In genomic region chr7:132732466-132732865, GRCh38 we compare ENCODE assay signal across 25 cellular contexts.
"Had no signal": no experiment of that assay in that cellular context is flagged by ENCODE, and none has a peak within 500 bp of the region (broad histone marks: within the 10 kb centered on the region; RNA-seq: fewer than 3 reads in every experiment).

No MANE protein-coding gene starts in this region.

- H3K27me3 ChIP-seq: body of pancreas, esophagus squamous epithelium had no signal

- DNase-seq: activated CD4-positive, alpha-beta memory T cell treated with anti-CD3 and anti-CD28 coated beads, Interleukin-2, amount 10 ng/mL, durations not matched to agents 7 days and 5 days; activated CD4-positive, alpha-beta T cell treated with anti-CD3 and anti-CD28 coated beads for 36 hours; activated CD4-positive, alpha-beta T cell treated with anti-CD3 and anti-CD28 coated beads, Interleukin-2, amount 10 ng/mL, durations not matched to agents 7 days and 5 days; activated CD4-positive, alpha-beta T cell treated with anti-CD3 and anti-CD28 coated beads, Interleukin-2, amount 50 U/mL, for 4 hours; activated CD4-positive, CD25-positive, alpha-beta regulatory T cell; activated CD4-positive, CD25-positive, alpha-beta regulatory T cell treated with anti-CD3 and anti-CD28 coated beads, Interleukin-2, amount 50 U/mL, for 72 hours; activated CD8-positive, alpha-beta memory T cell treated with anti-CD3 and anti-CD28 coated beads, Interleukin-2, amount 50 U/mL, for 4 hours; activated effector memory CD4-positive, alpha-beta T cell treated with anti-CD3 and anti-CD28 coated beads, Interleukin-2, amount 50 U/mL, for 16 hours; activated naive CD4-positive, alpha-beta T cell treated with anti-CD3 and anti-CD28 coated beads for 36 hours; activated naive CD8-positive, alpha-beta T cell treated with anti-CD3 and anti-CD28 coated beads for 36 hours; activated naive CD8-positive, alpha-beta T cell treated with anti-CD3 and anti-CD28 coated beads, Interleukin-2, amount 50 U/mL, for 24 hours; activated T-cell treated with anti-CD3 and anti-CD28 coated beads, Interleukin-2, amount 50 U/mL, for 1 hour; activated T-cell treated with anti-CD3 and anti-CD28 coated beads, Interleukin-2, amount 50 U/mL, for 48 hours; adrenal gland; amygdala; aorta; body of pancreas; caudate nucleus; cortex of kidney; dermis blood vessel endothelial cell; effector CD8-positive, alpha-beta T cell; esophagus squamous epithelium; head of caudate nucleus; T-helper 2 cell had no signal

- H3K4me3 ChIP-seq: adrenal gland, body of pancreas, esophagus squamous epithelium had no signal

- H3K36me3 ChIP-seq: adrenal gland, esophagus squamous epithelium had no signal

- H3K9me3 ChIP-seq: adrenal gland, body of pancreas, esophagus squamous epithelium had no signal

- H3K27ac ChIP-seq: adrenal gland, body of pancreas, epithelial cell of prostate, esophagus squamous epithelium had no signal

- H3K4me1 ChIP-seq: adrenal gland, body of pancreas, esophagus squamous epithelium had no signal

- ATAC-seq: activated CD4-positive, alpha-beta T cell treated with anti-CD3 and anti-CD28 coated beads for 36 hours; activated naive CD8-positive, alpha-beta T cell treated with anti-CD3 and anti-CD28 coated beads, Interleukin-2, amount 50 U/mL, for 24 hours; body of pancreas had no signal
